27 cellular contexts compared by ENCODE assay signal in genomic region chr2:126750506-126750905, GRCh38.
"Had no signal": no experiment of that assay in that cellular context is flagged by ENCODE, and none has a peak within 500 bp of the region (broad histone marks: within the 10 kb centered on the region; RNA-seq: fewer than 3 reads in every experiment).

No MANE protein-coding gene starts in this region.

- FAIRE-seq: endothelial cell of umbilical vein, kidney, pancreas, TTC549 had no signal

- H3K27me3 ChIP-seq: gastroesophageal sphincter, pancreas, stomach, thyroid gland, upper lobe of left lung, vagina had no signal

- H3K9me3 ChIP-seq: gastroesophageal sphincter, pancreas, prostate gland, stomach, thyroid gland, upper lobe of left lung, vagina had no signal

- DNase-seq: activated CD4-positive, alpha-beta T cell treated with anti-CD3 and anti-CD28 coated beads for 4 hours; activated CD4-positive, alpha-beta T cell treated with anti-CD3 and anti-CD28 coated beads, Interleukin-2, amount 50 U/mL, for 4 hours; activated CD8-positive, alpha-beta memory T cell treated with anti-CD3 and anti-CD28 coated beads, Interleukin-2, amount 50 U/mL, for 4 hours; activated gamma-delta T cell treated with Interleukin-2 at 50 U/mL for 16 hours; activated naive CD4-positive, alpha-beta T cell treated with anti-CD3 and anti-CD28 coated beads, Interleukin-2, amount 50 U/mL, for 16 hours; activated T-cell treated with anti-CD3 and anti-CD28 coated beads, Interleukin-2, amount 50 U/mL, for 24 hours; amygdala; caudate nucleus; hippocampal formation; immature natural killer cell; kidney; left colon; naive thymus-derived CD8-positive, alpha-beta T cell; nucleus accumbens; pancreas; stimulated activated CD4-positive, alpha-beta T cell treated with anti-CD3 and anti-CD28 coated beads, Interleukin-15, amount 100 ng/mL, for 24 hours; stimulated activated naive B cell treated with anti-CD40 and anti-IgM and Interleukin-4, amounts not matched to agents 10 μg/mL and 1 μg/mL and 100 μg/mL, for 72 hours; stomach; T-helper 9 cell; thyroid gland; upper lobe of left lung had no signal

- H3K27ac ChIP-seq: gastroesophageal sphincter, pancreas, prostate gland, stomach, thyroid gland, upper lobe of left lung, vagina, VCaP had no signal

- ATAC-seq: gastroesophageal sphincter; left colon; naive thymus-derived CD8-positive, alpha-beta T cell; pancreas; stimulated activated naive B cell treated with anti-CD40 and anti-IgM and Interleukin-4, amounts not matched to agents 10 μg/mL and 1 μg/mL and 100 μg/mL, for 72 hours had no signal

- H3K4me1 ChIP-seq: gastroesophageal sphincter, pancreas, prostate gland, stomach, thyroid gland, upper lobe of left lung, vagina had no signal

- H3K36me3 ChIP-seq: gastroesophageal sphincter, pancreas, prostate gland, stomach, thyroid gland, upper lobe of left lung, vagina had no signal

- H3K4me3 ChIP-seq: gastroesophageal sphincter, pancreas, prostate gland, stomach, thyroid gland, upper lobe of left lung, vagina had no signal
